In the genomic region with DNA sequence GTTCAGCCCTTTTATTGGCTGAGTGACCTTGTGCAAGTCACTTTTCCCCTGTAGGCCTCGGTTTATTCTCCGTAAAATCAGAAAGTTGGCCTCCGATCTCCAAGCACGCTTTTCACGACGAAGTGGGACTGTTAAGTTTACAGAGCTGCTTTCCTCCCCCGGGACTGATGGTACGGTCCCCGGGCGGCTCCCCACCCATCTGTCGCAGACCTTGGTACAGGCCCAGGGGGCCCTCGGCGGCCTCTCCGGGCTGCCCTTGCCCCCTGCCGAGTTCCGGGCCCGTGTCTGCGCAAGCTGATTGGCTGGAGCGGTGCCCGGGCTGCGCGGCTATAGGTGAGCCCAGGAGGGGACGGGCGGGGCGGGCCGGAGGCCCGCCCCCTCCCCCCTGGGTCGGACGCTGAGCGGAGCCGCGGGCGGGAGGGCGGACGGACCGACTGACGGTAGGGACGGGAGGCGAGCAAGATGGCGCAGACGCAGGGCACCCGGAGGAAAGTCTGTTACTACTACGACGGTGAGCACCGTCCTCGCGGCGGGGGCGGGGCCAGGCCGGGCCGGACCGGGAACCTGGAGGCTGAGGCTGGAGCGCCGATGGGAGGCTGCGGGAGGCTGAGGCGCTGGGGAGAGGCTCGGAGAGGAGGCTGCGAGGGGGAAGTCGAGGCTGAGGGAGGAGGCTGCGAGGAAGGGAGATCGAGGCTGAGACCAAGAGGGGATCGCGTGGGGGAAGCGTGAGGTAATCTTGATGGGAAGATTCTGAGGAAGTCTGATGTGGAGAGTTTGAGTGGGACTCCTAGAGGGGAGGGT, we compare ENCODE assay signal across 8 cellular contexts. TPM values are rescaled to one million over a fixed set of nuclear protein-coding genes. Genes with fewer than 3 reads are reported as not detected.
DNase-seq lines count a peak whose midpoint lies in the region; ATAC-seq, FAIRE-seq and TF ChIP-seq lines count a peak whose summit lies in the region.

A gene (plus strand): TSS at position 376 of the 801 bp plus-strand sequence. CDS start 87 bp downstream, at position 463.

- 0 out of 2 replicates have a peak, but pooled peaks have one; percentile 10 for TF ChIP-seq RAD21 in HepG2 (CRISPR knock-in tag; IDR thresholded peaks at IDR 0.05)

- peaks cover 0 to 8% of the 10 kb centered on the region in 2 experiments; a peak in 2 of 5 replicates for H3K36me3 ChIP-seq in HepG2 (replicated peaks in 1 of 2; ENCODE audit: control insufficient read depth in 1 of 2, insufficient read depth in 2 of 2, low read length in 2 of 2)

- peak within 1 kb of the TSS; percentile 67 for H3K27ac ChIP-seq in HepG2 (ENCODE audit: extremely low read length, insufficient read depth, low read length)

- CTCF ChIA-PET in HepG2 (lab: Yijun Ruan, JAX; ENCODE audit: low intra/inter-chr PET ratio, low total read pairs), result no interaction called here

- H3K9ac ChIP-seq in HepG2 (ENCODE audit: insufficient read depth, low read depth, low read length), result peak within 1 kb of the TSS; percentile 91

- peaks cover 4% of the 10 kb centered on the region; the same call in 1 of the 2 replicates for H4K20me1 ChIP-seq in HepG2 (ENCODE audit: insufficient read depth, low read length)

- H3K9me3 ChIP-seq in HepG2 (ENCODE audit: low read length), result no peaks in the 10 kb centered on the region

- in situ Hi-C loops in HepG2 (cut with HindIII; ENCODE audit: extremely low pct_ligation_motif_present, low pct_unique_long_range_greater_than_20kb), result no loop called here

- H3K4me2 ChIP-seq in HepG2 (ENCODE audit: low read depth, low read length), result peak within 1 kb of the TSS; percentile 83

- peak within 1 kb of the TSS; percentile 72 for H2AFZ ChIP-seq in HepG2 (ENCODE audit: low read length)

- TF ChIP-seq CTCF in HepG2 (CRISPR knock-in tag; IDR thresholded peaks at IDR 0.05), result no peak; the same call in 1 of the 2 replicates

- under 1% methylated on average over 36 of the region's 64 CpGs for WGBS in HepG2 (ENCODE audit: low lambda C conversion rate)

- POLR2A ChIA-PET in HepG2 (lab: Yijun Ruan, JAX), result interaction anchor here (0.6 to 4.2 kb wide), 30 partner anchors 9 to 278 kb away, joined by 3 to 48 read pairs (median 4); a partner anchor contains a TSS

- DNase-seq in CD1c-positive myeloid dendritic cell (ENCODE audit: extremely low spot score) (peak; percentile 98), NCI-H774 (lab: John Stamatoyannopoulos, UW) (peak; percentile 100), dermis blood vessel endothelial cell (peak; percentile 96), HepG2 (ENCODE audit: low spot score) (peak; percentile 93)
- DNase-seq in activated CD4-positive, alpha-beta T cell treated with anti-CD3 and anti-CD28 coated beads, Interleukin-2, amount 50 U/mL, for 4 hours, result peak; percentile 93 to 95
- DNase-seq in stimulated activated CD4-positive, alpha-beta T cell treated with anti-CD3 and anti-CD28 coated beads, Interleukin-2, amount 100 ng/mL, for 48 hours, result peak; percentile 93 to 95

- H3K79me2 ChIP-seq in HepG2 (ENCODE audit: insufficient read depth, low read length), result peaks cover 44% of the 10 kb centered on the region

- ATAC-seq in GM19397 (IDR thresholded peaks at IDR 0.05; ENCODE audit: unreplicated experiment), result peak; percentile 98
- peak; percentile 96 for ATAC-seq in HG03565 (IDR thresholded peaks at IDR 0.05; ENCODE audit: unreplicated experiment)
- peak; percentile 98 for ATAC-seq in HepG2

- peak within 1 kb of the TSS; percentile 94 to 99 (median 98) for H3K4me3 ChIP-seq in HepG2 (replicated peaks in 1 of 3; ENCODE audit: insufficient read depth in 1 of 3, low read depth in 2 of 3, low read length in 3 of 3)

- peak; percentile 28 to 85; a peak in 3 of 4 replicates for TF ChIP-seq POLR2A in HepG2 (IDR thresholded peaks at IDR 0.05; ENCODE audit: insufficient read depth in 1 of 2, low read depth in 2 of 2, low read length in 2 of 2)

- TF ChIP-seq EP300 in HepG2 (IDR thresholded peaks at IDR 0.05; ENCODE audit: low read depth in 2 of 2, low read length in 2 of 2) (peak in 1 of 2 experiments; percentile 50; a peak in 2 of 4 replicates), HepG2 (CRISPR knock-in tag; IDR thresholded peaks at IDR 0.05; ENCODE audit: borderline replicate concordance) (0 out of 2 replicates have a peak, but pooled peaks have one; percentile 16)

- no TSS peak for BruUV-seq in HepG2 (replicated peaks; lab: Mats Ljungman, UMichigan)

- intact Hi-C loops in HepG2 (cut with micrococcal nuclease; ENCODE audit: unreplicated experiment), result no loop called here

- FAIRE-seq in HepG2 (lab: Jason Lieb, UNC), result peak; percentile 82

- no peaks in the 10 kb centered on the region; a peak in 1 of 5 replicates for H3K27me3 ChIP-seq in HepG2 (ENCODE audit: control insufficient read depth in 1 of 2, insufficient read depth in 2 of 2, low read length in 2 of 2)

- peaks cover 64% of the 10 kb centered on the region for H3K4me1 ChIP-seq in HepG2 (ENCODE audit: insufficient read depth, low read length)

TF ChIP-seq in HepG2, 621 proteins besides CTCF, POLR2A, EP300 and RAD21 (continues in another document):
- TF ChIP-seq, protein P1, sequence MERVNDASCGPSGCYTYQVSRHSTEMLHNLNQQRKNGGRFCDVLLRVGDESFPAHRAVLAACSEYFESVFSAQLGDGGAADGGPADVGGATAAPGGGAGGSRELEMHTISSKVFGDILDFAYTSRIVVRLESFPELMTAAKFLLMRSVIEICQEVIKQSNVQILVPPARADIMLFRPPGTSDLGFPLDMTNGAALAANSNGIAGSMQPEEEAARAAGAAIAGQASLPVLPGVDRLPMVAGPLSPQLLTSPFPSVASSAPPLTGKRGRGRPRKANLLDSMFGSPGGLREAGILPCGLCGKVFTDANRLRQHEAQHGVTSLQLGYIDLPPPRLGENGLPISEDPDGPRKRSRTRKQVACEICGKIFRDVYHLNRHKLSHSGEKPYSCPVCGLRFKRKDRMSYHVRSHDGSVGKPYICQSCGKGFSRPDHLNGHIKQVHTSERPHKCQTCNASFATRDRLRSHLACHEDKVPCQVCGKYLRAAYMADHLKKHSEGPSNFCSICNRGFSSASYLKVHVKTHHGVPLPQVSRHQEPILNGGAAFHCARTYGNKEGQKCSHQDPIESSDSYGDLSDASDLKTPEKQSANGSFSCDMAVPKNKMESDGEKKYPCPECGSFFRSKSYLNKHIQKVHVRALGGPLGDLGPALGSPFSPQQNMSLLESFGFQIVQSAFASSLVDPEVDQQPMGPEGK (CRISPR knock-in tag; IDR thresholded peaks at IDR 0.05), result peak; percentile 84
- no peak for TF ChIP-seq NR2F1 (CRISPR knock-in tag; IDR thresholded peaks at IDR 0.05)
- TF ChIP-seq, protein P2, sequence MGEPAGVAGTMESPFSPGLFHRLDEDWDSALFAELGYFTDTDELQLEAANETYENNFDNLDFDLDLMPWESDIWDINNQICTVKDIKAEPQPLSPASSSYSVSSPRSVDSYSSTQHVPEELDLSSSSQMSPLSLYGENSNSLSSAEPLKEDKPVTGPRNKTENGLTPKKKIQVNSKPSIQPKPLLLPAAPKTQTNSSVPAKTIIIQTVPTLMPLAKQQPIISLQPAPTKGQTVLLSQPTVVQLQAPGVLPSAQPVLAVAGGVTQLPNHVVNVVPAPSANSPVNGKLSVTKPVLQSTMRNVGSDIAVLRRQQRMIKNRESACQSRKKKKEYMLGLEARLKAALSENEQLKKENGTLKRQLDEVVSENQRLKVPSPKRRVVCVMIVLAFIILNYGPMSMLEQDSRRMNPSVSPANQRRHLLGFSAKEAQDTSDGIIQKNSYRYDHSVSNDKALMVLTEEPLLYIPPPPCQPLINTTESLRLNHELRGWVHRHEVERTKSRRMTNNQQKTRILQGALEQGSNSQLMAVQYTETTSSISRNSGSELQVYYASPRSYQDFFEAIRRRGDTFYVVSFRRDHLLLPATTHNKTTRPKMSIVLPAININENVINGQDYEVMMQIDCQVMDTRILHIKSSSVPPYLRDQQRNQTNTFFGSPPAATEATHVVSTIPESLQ (CRISPR knock-in tag; conservative IDR thresholded peaks at IDR 0.05), result no peak
- peak; percentile 75; the same call in 1 of the 2 replicates for TF ChIP-seq KDM5B (CRISPR knock-in tag; IDR thresholded peaks at IDR 0.05; ENCODE audit: borderline replicate concordance)

RNA-seq across cellular contexts. Expression of the gene that starts here (rescaled TPM):
- 176 and 202 TPM in 2 replicates for total RNA-seq in dermis blood vessel endothelial cell
- total RNA-seq in HepG2 (2016; rRNA removed; fragmentation: Illumina TruSeq; extraction: Trizol), result 93.5 and 109 TPM in 2 replicates
- total RNA-seq in HepG2 (2016; cell fraction: cytosol; rRNA removed; fragmentation: Illumina TruSeq; extraction: Trizol; ENCODE audit: low read depth), result 18.6 and 19.6 TPM in 2 replicates
- 97.8 and 111 TPM in 2 replicates for total RNA-seq in HepG2 (2016; cell fraction: insoluble cytoplasmic fraction; rRNA removed; fragmentation: Illumina TruSeq; extraction: Trizol)
- total RNA-seq in HepG2 (2016; cell fraction: membrane; rRNA removed; fragmentation: Illumina TruSeq; extraction: Trizol), result 26.5 and 28.5 TPM in 2 replicates
- 69.7 and 73.3 TPM in 2 replicates for total RNA-seq in HepG2 (2016; cell fraction: nucleus; rRNA removed; fragmentation: Illumina TruSeq; extraction: Trizol)
- 189 and 190 TPM in 2 replicates for polyA plus RNA-seq in HepG2 (2011; rRNA removed)
- 126 and 169 TPM in 2 replicates for polyA plus RNA-seq in HepG2 (2011; cell fraction: cytosol; rRNA removed)
- 278 and 321 TPM in 2 replicates for polyA plus RNA-seq in HepG2 (2011; cell fraction: nucleus; rRNA removed)
- polyA plus RNA-seq in HepG2 (2012), result 146 and 207 TPM in 2 replicates
- 9.8 and 9.9 TPM in 2 replicates for polyA plus RNA-seq in HepG2 (2016; cell fraction: cytosol; fragmentation: Illumina TruSeq; extraction: Trizol; ENCODE audit: low read depth)
- polyA plus RNA-seq in HepG2 (2016; cell fraction: insoluble cytoplasmic fraction; fragmentation: Illumina TruSeq; extraction: Trizol; ENCODE audit: low read depth), result 105 and 112 TPM in 2 replicates
- 15.6 and 18.2 TPM in 2 replicates for polyA plus RNA-seq in HepG2 (2016; cell fraction: membrane; fragmentation: Illumina TruSeq; extraction: Trizol; ENCODE audit: low read depth)
- polyA plus RNA-seq in HepG2 (2016; cell fraction: nucleus; fragmentation: Illumina TruSeq; extraction: Trizol; ENCODE audit: insufficient read depth, low read depth), result 128 and 133 TPM in 2 replicates
- 165 and 166 TPM in 2 replicates for polyA minus RNA-seq in HepG2 (2011; rRNA and poly(A)+ RNA removed; ENCODE audit: low replicate concordance)
- 54.2 and 56.9 TPM in 2 replicates for polyA minus RNA-seq in HepG2 (2011; cell fraction: cytosol; rRNA and poly(A)+ RNA removed)
- 145 and 189 TPM in 2 replicates for polyA minus RNA-seq in HepG2 (2011; cell fraction: nucleus; rRNA and poly(A)+ RNA removed)

Comparison
In these comparisons a context has a peak if more than half of its experiments do, and no peak if none do; other contexts are left out.
1. Peak in every context shown above with its lines: DNase-seq, ATAC-seq, H3K4me3 ChIP-seq and H3K27ac ChIP-seq.